In the genomic region with DNA sequence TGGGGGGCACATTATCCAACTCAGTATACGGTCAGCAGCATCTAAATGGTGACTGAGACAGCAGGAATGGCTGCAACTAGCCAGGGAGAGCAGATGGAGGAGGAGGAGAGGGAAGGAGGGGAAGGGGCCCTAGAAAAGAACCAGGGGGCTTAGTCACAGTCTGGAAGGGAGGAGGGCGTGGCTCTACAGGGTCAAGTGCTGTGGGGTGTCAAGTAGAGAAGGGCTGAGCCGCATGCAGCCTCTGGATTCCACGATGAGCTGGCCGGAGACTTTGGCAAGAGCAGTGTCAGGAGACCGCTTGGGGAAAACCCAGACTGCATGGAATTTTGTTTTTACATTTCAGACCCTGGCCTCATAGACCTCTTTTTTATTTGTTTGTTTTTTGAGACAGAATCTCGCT, we compare ENCODE assay signal across 1 cellular context.
TF ChIP-seq lines count a peak whose summit lies in the region.

No MANE protein-coding gene starts in this region.

TF ChIP-seq in K562, 482 proteins besides CTCF, POLR2A, EP300 and RAD21:
- TF ChIP-seq, protein P1, sequence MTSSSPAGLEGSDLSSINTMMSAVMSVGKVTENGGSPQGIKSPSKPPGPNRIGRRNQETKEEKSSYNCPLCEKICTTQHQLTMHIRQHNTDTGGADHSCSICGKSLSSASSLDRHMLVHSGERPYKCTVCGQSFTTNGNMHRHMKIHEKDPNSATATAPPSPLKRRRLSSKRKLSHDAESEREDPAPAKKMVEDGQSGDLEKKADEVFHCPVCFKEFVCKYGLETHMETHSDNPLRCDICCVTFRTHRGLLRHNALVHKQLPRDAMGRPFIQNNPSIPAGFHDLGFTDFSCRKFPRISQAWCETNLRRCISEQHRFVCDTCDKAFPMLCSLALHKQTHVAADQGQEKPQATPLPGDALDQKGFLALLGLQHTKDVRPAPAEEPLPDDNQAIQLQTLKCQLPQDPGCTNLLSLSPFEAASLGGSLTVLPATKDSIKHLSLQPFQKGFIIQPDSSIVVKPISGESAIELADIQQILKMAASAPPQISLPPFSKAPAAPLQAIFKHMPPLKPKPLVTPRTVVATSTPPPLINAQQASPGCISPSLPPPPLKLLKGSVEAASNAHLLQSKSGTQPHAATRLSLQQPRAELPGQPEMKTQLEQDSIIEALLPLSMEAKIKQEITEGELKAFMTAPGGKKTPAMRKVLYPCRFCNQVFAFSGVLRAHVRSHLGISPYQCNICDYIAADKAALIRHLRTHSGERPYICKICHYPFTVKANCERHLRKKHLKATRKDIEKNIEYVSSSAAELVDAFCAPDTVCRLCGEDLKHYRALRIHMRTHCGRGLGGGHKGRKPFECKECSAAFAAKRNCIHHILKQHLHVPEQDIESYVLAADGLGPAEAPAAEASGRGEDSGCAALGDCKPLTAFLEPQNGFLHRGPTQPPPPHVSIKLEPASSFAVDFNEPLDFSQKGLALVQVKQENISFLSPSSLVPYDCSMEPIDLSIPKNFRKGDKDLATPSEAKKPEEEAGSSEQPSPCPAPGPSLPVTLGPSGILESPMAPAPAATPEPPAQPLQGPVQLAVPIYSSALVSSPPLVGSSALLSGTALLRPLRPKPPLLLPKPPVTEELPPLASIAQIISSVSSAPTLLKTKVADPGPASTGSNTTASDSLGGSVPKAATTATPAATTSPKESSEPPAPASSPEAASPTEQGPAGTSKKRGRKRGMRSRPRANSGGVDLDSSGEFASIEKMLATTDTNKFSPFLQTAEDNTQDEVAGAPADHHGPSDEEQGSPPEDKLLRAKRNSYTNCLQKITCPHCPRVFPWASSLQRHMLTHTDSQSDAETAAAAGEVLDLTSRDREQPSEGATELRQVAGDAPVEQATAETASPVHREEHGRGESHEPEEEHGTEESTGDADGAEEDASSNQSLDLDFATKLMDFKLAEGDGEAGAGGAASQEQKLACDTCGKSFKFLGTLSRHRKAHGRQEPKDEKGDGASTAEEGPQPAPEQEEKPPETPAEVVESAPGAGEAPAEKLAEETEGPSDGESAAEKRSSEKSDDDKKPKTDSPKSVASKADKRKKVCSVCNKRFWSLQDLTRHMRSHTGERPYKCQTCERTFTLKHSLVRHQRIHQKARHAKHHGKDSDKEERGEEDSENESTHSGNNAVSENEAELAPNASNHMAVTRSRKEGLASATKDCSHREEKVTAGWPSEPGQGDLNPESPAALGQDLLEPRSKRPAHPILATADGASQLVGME (CRISPR knock-in tag; IDR thresholded peaks at IDR 0.05) = no peak
- TF ChIP-seq NR2C1 (IDR thresholded peaks at IDR 0.05) (no peak), NR2C1 (tag; IDR thresholded peaks at IDR 0.05) (no peak), CBX8 (IDR thresholded peaks at IDR 0.05; ENCODE audit: borderline replicate concordance, extremely low read depth, low read depth, low read length, poor library complexity, severe bottlenecking) (no peak), ZBTB1 (CRISPR knock-in tag; IDR thresholded peaks at IDR 0.05; ENCODE audit: borderline replicate concordance, low read depth) (no peak), MIER1 (IDR thresholded peaks at IDR 0.05; ENCODE audit: low read depth) (no peak), ZNF212 (CRISPR knock-in tag; IDR thresholded peaks at IDR 0.05) (no peak), L3MBTL2 (IDR thresholded peaks at IDR 0.05) (peak; percentile 36; the same call in 1 of the 2 replicates), ETV5 (CRISPR knock-in tag; IDR thresholded peaks at IDR 0.05; ENCODE audit: low read depth) (no peak)
- TF ChIP-seq, protein P2, sequence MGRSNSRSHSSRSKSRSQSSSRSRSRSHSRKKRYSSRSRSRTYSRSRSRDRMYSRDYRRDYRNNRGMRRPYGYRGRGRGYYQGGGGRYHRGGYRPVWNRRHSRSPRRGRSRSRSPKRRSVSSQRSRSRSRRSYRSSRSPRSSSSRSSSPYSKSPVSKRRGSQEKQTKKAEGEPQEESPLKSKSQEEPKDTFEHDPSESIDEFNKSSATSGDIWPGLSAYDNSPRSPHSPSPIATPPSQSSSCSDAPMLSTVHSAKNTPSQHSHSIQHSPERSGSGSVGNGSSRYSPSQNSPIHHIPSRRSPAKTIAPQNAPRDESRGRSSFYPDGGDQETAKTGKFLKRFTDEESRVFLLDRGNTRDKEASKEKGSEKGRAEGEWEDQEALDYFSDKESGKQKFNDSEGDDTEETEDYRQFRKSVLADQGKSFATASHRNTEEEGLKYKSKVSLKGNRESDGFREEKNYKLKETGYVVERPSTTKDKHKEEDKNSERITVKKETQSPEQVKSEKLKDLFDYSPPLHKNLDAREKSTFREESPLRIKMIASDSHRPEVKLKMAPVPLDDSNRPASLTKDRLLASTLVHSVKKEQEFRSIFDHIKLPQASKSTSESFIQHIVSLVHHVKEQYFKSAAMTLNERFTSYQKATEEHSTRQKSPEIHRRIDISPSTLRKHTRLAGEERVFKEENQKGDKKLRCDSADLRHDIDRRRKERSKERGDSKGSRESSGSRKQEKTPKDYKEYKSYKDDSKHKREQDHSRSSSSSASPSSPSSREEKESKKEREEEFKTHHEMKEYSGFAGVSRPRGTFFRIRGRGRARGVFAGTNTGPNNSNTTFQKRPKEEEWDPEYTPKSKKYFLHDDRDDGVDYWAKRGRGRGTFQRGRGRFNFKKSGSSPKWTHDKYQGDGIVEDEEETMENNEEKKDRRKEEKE (IDR thresholded peaks at IDR 0.05; ENCODE audit: borderline replicate concordance in 1 of 2, control insufficient read depth in 1 of 2, low read depth in 2 of 2, low read length in 1 of 2) = no peak
- TF ChIP-seq, protein P3, sequence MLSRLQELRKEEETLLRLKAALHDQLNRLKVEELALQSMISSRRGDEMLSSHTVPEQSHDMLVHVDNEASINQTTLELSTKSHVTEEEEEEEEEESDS (CRISPR knock-in tag; IDR thresholded peaks at IDR 0.05) = no peak
- TF ChIP-seq, protein P4, sequence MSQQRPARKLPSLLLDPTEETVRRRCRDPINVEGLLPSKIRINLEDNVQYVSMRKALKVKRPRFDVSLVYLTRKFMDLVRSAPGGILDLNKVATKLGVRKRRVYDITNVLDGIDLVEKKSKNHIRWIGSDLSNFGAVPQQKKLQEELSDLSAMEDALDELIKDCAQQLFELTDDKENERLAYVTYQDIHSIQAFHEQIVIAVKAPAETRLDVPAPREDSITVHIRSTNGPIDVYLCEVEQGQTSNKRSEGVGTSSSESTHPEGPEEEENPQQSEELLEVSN (IDR thresholded peaks at IDR 0.05; ENCODE audit: borderline replicate concordance in 1 of 2, extremely low read depth in 1 of 2, insufficient read depth in 1 of 2, insufficient read length in 1 of 2, low read depth in 1 of 2, low read length in 1 of 2, poor library complexity in 1 of 2, severe bottlenecking in 1 of 2) = peak in 1 of 2 experiments; percentile 28
TF ChIP-seq in K562: peak in this region for 2.
